20 cellular contexts compared by ENCODE assay signal in the genomic region with DNA sequence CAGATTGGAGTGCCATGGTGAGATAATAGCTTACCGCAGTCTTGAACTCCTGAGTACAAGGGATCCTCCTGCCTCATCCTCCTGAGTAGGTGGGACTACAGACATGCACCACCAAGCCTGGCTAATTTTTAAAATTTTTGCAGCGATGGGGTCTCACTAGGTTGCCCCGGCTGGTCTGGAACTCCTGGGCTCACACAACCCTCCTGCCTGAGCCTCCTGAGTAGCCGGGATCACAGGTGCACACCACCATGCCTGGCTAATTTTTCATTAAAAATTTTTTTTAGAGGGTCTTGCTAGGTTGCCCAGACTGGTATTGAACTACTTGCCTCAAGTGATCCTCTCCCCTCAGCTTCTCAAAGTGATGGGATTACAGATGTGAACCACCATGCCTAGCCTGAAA.
"Had no signal": no experiment of that assay in that cellular context is flagged by ENCODE, and none has a peak within 500 bp of the region (broad histone marks: within the 10 kb centered on the region; RNA-seq: fewer than 3 reads in every experiment).

No MANE protein-coding gene starts in this region.

- H3K27me3 ChIP-seq: cardiac muscle cell, dorsolateral prefrontal cortex, left lung, tibial artery had no signal

- H3K9me3 ChIP-seq: left lung, tibial artery had no signal

- H3K36me3 Mint-ChIP-seq: activated naive CD8-positive, alpha-beta T cell had no signal

- H3K27ac Mint-ChIP-seq: activated CD4-positive, alpha-beta T cell treated with anti-CD3 and anti-CD28 coated beads for 36 hours; activated naive CD8-positive, alpha-beta T cell had no signal

- H3K4me1 Mint-ChIP-seq: activated CD4-positive, alpha-beta T cell treated with anti-CD3 and anti-CD28 coated beads for 36 hours; nephron had no signal

- H3K4me3 ChIP-seq: cardiac muscle cell, dorsolateral prefrontal cortex, left lung, tibial artery had no signal

- DNase-seq: activated CD4-positive, alpha-beta T cell treated with anti-CD3 and anti-CD28 coated beads for 36 hours; activated CD4-positive, alpha-beta T cell treated with anti-CD3 and anti-CD28 coated beads, Interleukin-2, amount 50 U/mL, for 48 hours; dorsolateral prefrontal cortex; erythroblast; foreskin melanocyte; glutamatergic neuron; hypothalamus; kidney; midbrain; occipital lobe; retina; stimulated activated CD4-positive, alpha-beta T cell treated with anti-CD3 and anti-CD28 coated beads, Interleukin-12 subunit alpha, Interleukin-12 subunit beta, amount 100 ng/mL, for 4 hours; stimulated activated CD4-positive, alpha-beta T cell treated with anti-CD3 and anti-CD28 coated beads, Interleukin-1b, Interleukin-23, amount 100 ng/mL, for 48 hours; stimulated activated CD8-positive, alpha-beta memory T cell treated with anti-CD3 and anti-CD28 coated beads, Interleukin-4, amount 100 ng/mL, for 48 hours; stimulated activated naive CD4-positive, alpha-beta T cell; tibial artery had no signal

- H3K4me3 Mint-ChIP-seq: activated CD4-positive, alpha-beta T cell treated with anti-CD3 and anti-CD28 coated beads for 36 hours; activated naive CD8-positive, alpha-beta T cell; nephron had no signal

- H3K36me3 ChIP-seq: cardiac muscle cell had no signal

- H3K27ac ChIP-seq: cardiac muscle cell, tibial artery had no signal

- H3K9me3 Mint-ChIP-seq: nephron had no signal

- ATAC-seq: activated CD4-positive, alpha-beta T cell treated with anti-CD3 and anti-CD28 coated beads for 36 hours; left lung had no signal
